Comparison of ENCODE assay signal across 12 cellular contexts in the genomic region with DNA sequence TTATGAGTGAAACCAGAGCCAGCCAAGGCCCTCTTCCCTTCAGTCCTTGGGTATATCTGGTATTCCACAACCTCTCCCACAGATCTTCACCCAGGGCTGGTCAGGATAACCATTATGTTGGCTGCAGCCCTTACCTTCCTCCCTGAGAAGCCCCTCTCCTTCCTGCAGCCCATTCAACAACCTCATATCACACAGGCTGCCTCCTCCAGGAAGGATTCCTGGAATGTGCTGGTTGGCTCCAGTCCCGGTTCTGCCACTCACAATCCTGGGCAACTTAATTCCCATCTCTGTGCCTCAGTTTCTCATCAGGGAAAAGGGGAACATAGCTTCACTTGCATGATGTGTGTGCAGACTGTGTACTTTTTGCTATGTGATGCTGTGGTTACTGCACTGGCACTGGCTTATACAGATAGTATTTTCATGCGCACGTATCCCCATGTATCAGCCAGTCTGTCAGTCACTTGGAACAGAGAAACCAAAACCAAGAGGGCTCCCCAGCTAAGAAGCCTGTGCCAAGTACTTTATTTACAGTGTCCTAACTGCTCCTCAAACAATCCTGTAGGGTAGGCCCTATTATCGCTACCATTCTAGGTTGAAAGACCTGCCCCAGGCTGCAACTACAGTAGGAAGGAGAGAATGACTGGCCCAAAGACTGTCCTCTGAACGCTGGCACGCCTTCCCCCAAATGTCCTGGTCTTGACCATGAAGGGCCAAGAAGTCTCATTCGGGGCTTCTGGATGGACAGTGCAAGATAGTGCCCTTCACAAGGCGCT. TPM values are rescaled to one million over a fixed set of nuclear protein-coding genes. Genes with fewer than 3 reads are reported as not detected.
DNase-seq lines count a peak whose midpoint lies in the region; ATAC-seq and TF ChIP-seq lines count a peak whose summit lies in the region.
"Had no signal": no experiment of that assay in that cellular context is flagged by ENCODE, and none has a peak within 500 bp of the region (broad histone marks: within the 10 kb centered on the region; RNA-seq: fewer than 3 reads in every experiment).

No MANE protein-coding gene starts in this region.

- H3K9me3 Mint-ChIP-seq in activated naive CD8-positive, alpha-beta T cell treated with anti-CD3 and anti-CD28 coated beads for 36 hours, result no peaks in the 10 kb centered on the region
- H3K9me3 Mint-ChIP-seq: dendritic cell treated with granulocyte-macrophage colony-stimulating factor and Interleukin-4, amounts not matched to agents 40 ng/mL and 50 ng/mL, for 4 days had no signal

- DNase-seq in activated naive CD8-positive, alpha-beta T cell treated with anti-CD3 and anti-CD28 coated beads for 36 hours, result no peak
- peak; percentile 50 for DNase-seq in stomach
- DNase-seq in stimulated activated CD4-positive, alpha-beta T cell treated with anti-CD3 and anti-CD28 coated beads, Interleukin-2, amount 100 ng/mL, for 24 hours, result no peak
- no peak for DNase-seq in AG08395 (ENCODE audit: low spot score)
- DNase-seq: activated T-cell treated with anti-CD3 and anti-CD28 coated beads, Interleukin-2, amount 50 U/mL, for 48 hours; DND-41; GOT3; stimulated activated CD4-positive, alpha-beta T cell treated with anti-CD3 and anti-CD28 coated beads, Interleukin-4, amount 100 ng/mL, for 24 hours had no signal

- H3K36me3 ChIP-seq in HUES48 (ENCODE audit: control insufficient read depth, insufficient read depth, low read length) (peaks cover 11% of the 10 kb centered on the region; the same call in 1 of the 2 replicates), stomach (peaks cover 16 to 77% (median 72%) of the 10 kb centered on the region in 4 donors)

- no peak overlapping the region for H3K4me3 ChIP-seq in HUES48 (ENCODE audit: low read depth, low read length)
- no peak overlapping the region for H3K4me3 ChIP-seq in stomach

- H3K9me3 ChIP-seq in HUES48 (ENCODE audit: control insufficient read depth, insufficient read depth, low read length), result no peaks in the 10 kb centered on the region
- no peaks in the 10 kb centered on the region for H3K9me3 ChIP-seq in stomach

- no peak for TF ChIP-seq EP300 in stomach (IDR thresholded peaks at IDR 0.05)

- H3K4me3 Mint-ChIP-seq in activated naive CD8-positive, alpha-beta T cell treated with anti-CD3 and anti-CD28 coated beads for 36 hours, result no peak overlapping the region
- H3K4me3 Mint-ChIP-seq: dendritic cell treated with granulocyte-macrophage colony-stimulating factor and Interleukin-4, amounts not matched to agents 40 ng/mL and 50 ng/mL, for 4 days had no signal

- TF ChIP-seq CTCF in stomach (IDR thresholded peaks at IDR 0.05), result no peak

- no peak for ATAC-seq in GM18907 (IDR thresholded peaks at IDR 0.05; ENCODE audit: unreplicated experiment)

- no peaks in the 10 kb centered on the region for H3K27me3 Mint-ChIP-seq in activated naive CD8-positive, alpha-beta T cell treated with anti-CD3 and anti-CD28 coated beads for 36 hours
- H3K27me3 Mint-ChIP-seq: dendritic cell treated with granulocyte-macrophage colony-stimulating factor and Interleukin-4, amounts not matched to agents 40 ng/mL and 50 ng/mL, for 4 days had no signal

- peak overlapping the region; percentile 29 for H3K27ac Mint-ChIP-seq in activated naive CD8-positive, alpha-beta T cell treated with anti-CD3 and anti-CD28 coated beads for 36 hours
- H3K27ac Mint-ChIP-seq: dendritic cell treated with granulocyte-macrophage colony-stimulating factor and Interleukin-4, amounts not matched to agents 40 ng/mL and 50 ng/mL, for 4 days had no signal

- WGBS in stomach, 5 donors, result 33 to 54% (median 41%) methylated on average over 8 of the region's 8 CpGs

- peaks cover 32% of the 10 kb centered on the region for H3K4me1 ChIP-seq in HUES48 (ENCODE audit: control insufficient read depth, insufficient read depth, low read length)
- H3K4me1 ChIP-seq in stomach, result peaks cover 23 to 63% (median 54%) of the 10 kb centered on the region in 4 donors

- TF ChIP-seq POLR2A in stomach (IDR thresholded peaks at IDR 0.05), result no peak

- peaks cover 11% of the 10 kb centered on the region for H3K36me3 Mint-ChIP-seq in activated naive CD8-positive, alpha-beta T cell treated with anti-CD3 and anti-CD28 coated beads for 36 hours

- peak overlapping the region; percentile 14 for H3K27ac ChIP-seq in HUES48 (ENCODE audit: low read depth, low read length)
- peak overlapping the region; percentile 47 for H3K27ac ChIP-seq in layer of hippocampus (ENCODE audit: low read depth, low read length)
- peak overlapping the region; percentile 83 to 93 (median 88) for H3K27ac ChIP-seq in stomach

- H3K4me1 Mint-ChIP-seq in activated naive CD8-positive, alpha-beta T cell treated with anti-CD3 and anti-CD28 coated beads for 36 hours, result peaks cover 26% of the 10 kb centered on the region

- intact Hi-C loops in stomach (cut with DNase I; ENCODE audit: low total_unique reads), result loop anchor here (5.0 kb wide), 1 partner anchor 41 kb away; a partner anchor contains a TSS

- H3K27me3 ChIP-seq in HUES48 (ENCODE audit: control insufficient read depth, insufficient read depth, low read length), result no peaks in the 10 kb centered on the region
- H3K27me3 ChIP-seq in layer of hippocampus (ENCODE audit: control insufficient read depth, insufficient read depth, low read length), result no peaks in the 10 kb centered on the region
- no peaks in the 10 kb centered on the region for H3K27me3 ChIP-seq in stomach

- H3K9ac ChIP-seq in HUES48 (ENCODE audit: low read depth, low read length), result no peak overlapping the region

RNA-seq across cellular contexts. Expression of a gene that starts 39.9 kb away (rescaled TPM):
- 10 to 100 TPM; 78.6 to 79.9 TPM for total RNA-seq in activated naive CD8-positive, alpha-beta T cell treated with anti-CD3 and anti-CD28 coated beads for 36 hours
- total RNA-seq in stomach, result 10 to 100 TPM; 19.8 to 74.4 (median 51.6) TPM
- 10 to 100 TPM in 1 of 3 donors, 1 to 10 TPM in 2; 6.5 to 11.1 (median 9.3) TPM for polyA plus RNA-seq in stomach

RNA-seq across cellular contexts. Expression of a gene that starts 43.1 kb away (rescaled TPM):
- 10 to 100 TPM; 21.3 to 21.5 TPM for total RNA-seq in activated naive CD8-positive, alpha-beta T cell treated with anti-CD3 and anti-CD28 coated beads for 36 hours
- 100 to 1,000 TPM in 2 of 5 donors, 10 to 100 TPM in 3; 16.1 to 129 (median 65.3) TPM for total RNA-seq in stomach
- polyA plus RNA-seq in stomach, result 1 to 10 TPM; 4.1 to 5.5 (median 5.0) TPM

Comparison
In these comparisons a context has a peak if more than half of its experiments do, and no peak if none do; other contexts are left out.
1. H3K27ac ChIP-seq: peak in every context shown above with its lines; median percentile 88 in stomach; 47 in layer of hippocampus; 14 in HUES48.